18 cellular contexts compared by ENCODE assay signal in the genomic region with DNA sequence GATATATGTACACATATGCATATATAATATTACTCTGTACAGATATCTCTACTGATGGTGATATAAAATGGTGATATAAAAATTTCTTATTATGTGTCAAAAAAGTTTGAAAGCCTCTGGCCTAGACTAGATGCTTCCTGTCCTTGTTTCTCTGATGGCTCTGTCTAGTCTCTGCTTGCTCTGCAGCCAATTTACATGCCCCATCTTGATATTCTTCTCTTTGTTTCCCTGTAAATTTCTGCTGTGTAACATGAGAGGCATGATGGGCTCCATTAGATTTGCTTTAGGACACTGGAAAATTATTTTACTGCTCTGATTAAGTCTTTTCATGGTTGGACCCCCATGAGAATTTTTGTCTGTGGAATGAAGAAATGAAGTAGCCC. TPM values are rescaled to one million over a fixed set of nuclear protein-coding genes. Genes with fewer than 3 reads are reported as not detected.
A peak's percentile ranks its signal among the peaks of the same experiment; 100 is the strongest.
DNase-seq lines count a peak whose midpoint lies in the region; ATAC-seq and TF ChIP-seq lines count a peak whose summit lies in the region.
"Had no signal": no experiment of that assay in that cellular context is flagged by ENCODE, and none has a peak within 500 bp of the region (broad histone marks: within the 10 kb centered on the region; RNA-seq: fewer than 3 reads in every experiment).

No MANE protein-coding gene starts in this region.

- H3K36me3 ChIP-seq in tibial nerve = no peaks in the 10 kb centered on the region
- H3K36me3 ChIP-seq: cardiac muscle cell had no signal

- H3K27me3 Mint-ChIP-seq in activated T-helper 17 cell treated with anti-CD3 and anti-CD28 coated beads, Interleukin-2, amount 50 U/mL, for 72 hours = no peaks in the 10 kb centered on the region
- H3K27me3 Mint-ChIP-seq in naive thymus-derived CD8-positive, alpha-beta T cell = no peaks in the 10 kb centered on the region
- H3K27me3 Mint-ChIP-seq: naive B cell had no signal

- no peaks in the 10 kb centered on the region for H3K36me3 Mint-ChIP-seq in activated T-helper 17 cell treated with anti-CD3 and anti-CD28 coated beads, Interleukin-2, amount 50 U/mL, for 72 hours (ENCODE audit: low read depth)
- peaks cover 0 to 16% (median 14%) of the 10 kb centered on the region in 3 donors for H3K36me3 Mint-ChIP-seq in naive thymus-derived CD8-positive, alpha-beta T cell

- POLR2A ChIA-PET in naive thymus-derived CD8-positive, alpha-beta T cell (lab: Charles Lee) = no interaction called here

- peak; percentile 53 to 74 for DNase-seq in foreskin keratinocyte
- no peak for DNase-seq in omental fat pad (ENCODE audit: low spot score)
- DNase-seq in tibial nerve (ENCODE audit: low spot score in 2 of 2) = no peak
- DNase-seq in lower leg skin (ENCODE audit: low spot score in 2 of 2) = no peak
- no peak for DNase-seq in naive thymus-derived CD8-positive, alpha-beta T cell
- DNase-seq: AML-193; COR-L47; dorsolateral prefrontal cortex; KBM-7; naive B cell; NCI-H1092; NCI-H2081 treated with DMSO at 0.1 percent for 48 hours; NCI-H510A treated with DMSO at 0.1 percent for 48 hours; posterior cingulate gyrus; stimulated activated CD8-positive, alpha-beta memory T cell treated with anti-CD3 and anti-CD28 coated beads, Interleukin-4, amount 100 ng/mL, for 48 hours had no signal

- no peaks in the 10 kb centered on the region for H3K9me3 Mint-ChIP-seq in activated T-helper 17 cell treated with anti-CD3 and anti-CD28 coated beads, Interleukin-2, amount 50 U/mL, for 72 hours
- H3K9me3 Mint-ChIP-seq in naive thymus-derived CD8-positive, alpha-beta T cell = peaks cover 0 to 2% (median 0%) of the 10 kb centered on the region in 9 donors
- H3K9me3 Mint-ChIP-seq: naive B cell had no signal

- H3K27ac ChIP-seq in foreskin keratinocyte (no peak overlapping the region), tibial nerve (peak overlapping the region; percentile 52 to 80 (median 67))
- H3K27ac ChIP-seq: cardiac muscle cell had no signal

- H3K9me3 ChIP-seq in tibial nerve = no peaks in the 10 kb centered on the region

- H3K4me1 ChIP-seq in foreskin keratinocyte = peaks cover 23% of the 10 kb centered on the region
- peaks cover 0 to 47% (median 21%) of the 10 kb centered on the region in 4 donors for H3K4me1 ChIP-seq in tibial nerve

- H3K27ac Mint-ChIP-seq in activated T-helper 17 cell treated with anti-CD3 and anti-CD28 coated beads, Interleukin-2, amount 50 U/mL, for 72 hours = no peak overlapping the region
- H3K27ac Mint-ChIP-seq in naive thymus-derived CD8-positive, alpha-beta T cell = no peak overlapping the region

- H3K4me3 Mint-ChIP-seq in activated T-helper 17 cell treated with anti-CD3 and anti-CD28 coated beads, Interleukin-2, amount 50 U/mL, for 72 hours = no peak overlapping the region
- H3K4me3 Mint-ChIP-seq in naive thymus-derived CD8-positive, alpha-beta T cell = no peak overlapping the region
- H3K4me3 Mint-ChIP-seq: naive B cell had no signal

- TF ChIP-seq EP300 in tibial nerve (IDR thresholded peaks at IDR 0.05) = no peak

- TF ChIP-seq POLR2A in tibial nerve (IDR thresholded peaks at IDR 0.05) = no peak
- no peak for TF ChIP-seq POLR2A in lower leg skin (IDR thresholded peaks at IDR 0.05)

- TF ChIP-seq CTCF in foreskin keratinocyte (conservative IDR thresholded peaks at IDR 0.05) = no peak
- TF ChIP-seq CTCF in omental fat pad (IDR thresholded peaks at IDR 0.05) = no peak
- TF ChIP-seq CTCF in tibial nerve (IDR thresholded peaks at IDR 0.05) = no peak
- TF ChIP-seq CTCF in lower leg skin (IDR thresholded peaks at IDR 0.05) = no peak

- H3K4me3 ChIP-seq in tibial nerve (no peak overlapping the region), lower leg skin (ENCODE audit: low read depth, poor library complexity, severe bottlenecking) (no peak overlapping the region)
- H3K4me3 ChIP-seq: cardiac muscle cell had no signal

- H3K4me1 Mint-ChIP-seq in activated T-helper 17 cell treated with anti-CD3 and anti-CD28 coated beads, Interleukin-2, amount 50 U/mL, for 72 hours = peaks cover 10% of the 10 kb centered on the region
- H3K4me1 Mint-ChIP-seq in naive thymus-derived CD8-positive, alpha-beta T cell = peaks cover 10 to 28% (median 17%) of the 10 kb centered on the region in 4 donors

- intact Hi-C loops in lower leg skin (cut with DNase I; ENCODE audit: low total_unique reads) = no loop called here

- H3K27me3 ChIP-seq in foreskin keratinocyte (no peaks in the 10 kb centered on the region), tibial nerve (no peaks in the 10 kb centered on the region)
- H3K27me3 ChIP-seq: cardiac muscle cell, dorsolateral prefrontal cortex had no signal

- peak; percentile 24 for ATAC-seq in activated T-helper 17 cell treated with anti-CD3 and anti-CD28 coated beads, Interleukin-2, amount 50 U/mL, for 72 hours (replicated peaks)
- ATAC-seq in foreskin keratinocyte (no peak), omental fat pad (ENCODE audit: low FRiP score) (peak; percentile 6), GM21390 (IDR thresholded peaks at IDR 0.05; ENCODE audit: unreplicated experiment) (no peak)
- ATAC-seq in naive thymus-derived CD8-positive, alpha-beta T cell = no peak

RNA-seq across cellular contexts. Expression of gene BABAM2, which starts 24.3 kb away (rescaled TPM):
- total RNA-seq in activated T-helper 17 cell treated with anti-CD3 and anti-CD28 coated beads, Interleukin-2, amount 50 U/mL, for 72 hours = 10 to 100 TPM; 87.0 to 88.6 TPM
- total RNA-seq in foreskin keratinocyte = 26.6 and 26.7 TPM in 2 replicates
- 22.6 and 26.9 TPM in 2 replicates for polyA plus RNA-seq in foreskin keratinocyte
- total RNA-seq in omental fat pad = 10 to 100 TPM; 29.2 to 41.0 (median 36.5) TPM
- total RNA-seq in tibial nerve = 10 to 100 TPM; 24.3 to 46.1 (median 44.5) TPM
- 10 to 100 TPM; 18.4 to 28.5 (median 23.9) TPM for total RNA-seq in lower leg skin
- 10 to 100 TPM; 29.6 to 32.2 TPM for total RNA-seq in naive thymus-derived CD8-positive, alpha-beta T cell
- polyA plus RNA-seq in naive thymus-derived CD8-positive, alpha-beta T cell = 10 to 100 TPM; 50.5 to 60.2 (median 56.2) TPM

RNA-seq across cellular contexts. Expression of gene RBKS, which starts 24.6 kb away (rescaled TPM):
- 10 to 100 TPM in 1 of 2 donors, 1 to 10 TPM in 1; 7.7 to 10.0 TPM for total RNA-seq in activated T-helper 17 cell treated with anti-CD3 and anti-CD28 coated beads, Interleukin-2, amount 50 U/mL, for 72 hours
- total RNA-seq in foreskin keratinocyte (0.99 and 1.1 TPM in 2 replicates), omental fat pad (10 to 100 TPM in 1 of 4 donors, 1 to 10 TPM in 3; 2.1 to 12.3 (median 4.8) TPM), tibial nerve (1 to 10 TPM; 1.2 to 8.1 (median 4.4) TPM), lower leg skin (1 to 10 TPM in 3 of 4 donors, under 1 TPM in 1; 0.95 to 2.6 (median 1.3) TPM)
- polyA plus RNA-seq in foreskin keratinocyte = 1.3 and 1.5 TPM in 2 replicates
- 1 to 10 TPM; 1.5 to 1.8 TPM for total RNA-seq in naive thymus-derived CD8-positive, alpha-beta T cell
- 1 to 10 TPM; 2.4 to 4.8 (median 3.0) TPM for polyA plus RNA-seq in naive thymus-derived CD8-positive, alpha-beta T cell

Comparison
In these comparisons a context has a peak if more than half of its experiments do, and no peak if none do; other contexts are left out.
1. ATAC-seq: peak in activated T-helper 17 cell treated with anti-CD3 and anti-CD28 coated beads, Interleukin-2, amount 50 U/mL, for 72 hours (single experiment) and omental fat pad (single experiment); none in foreskin keratinocyte (single experiment), GM21390 (single experiment) and naive thymus-derived CD8-positive, alpha-beta T cell (0 of 2).
2. DNase-seq: peak in foreskin keratinocyte (2 of 2); none in omental fat pad (single experiment), tibial nerve (0 of 2), lower leg skin (0 of 2) and naive thymus-derived CD8-positive, alpha-beta T cell (0 of 10).